In the genomic region with DNA sequence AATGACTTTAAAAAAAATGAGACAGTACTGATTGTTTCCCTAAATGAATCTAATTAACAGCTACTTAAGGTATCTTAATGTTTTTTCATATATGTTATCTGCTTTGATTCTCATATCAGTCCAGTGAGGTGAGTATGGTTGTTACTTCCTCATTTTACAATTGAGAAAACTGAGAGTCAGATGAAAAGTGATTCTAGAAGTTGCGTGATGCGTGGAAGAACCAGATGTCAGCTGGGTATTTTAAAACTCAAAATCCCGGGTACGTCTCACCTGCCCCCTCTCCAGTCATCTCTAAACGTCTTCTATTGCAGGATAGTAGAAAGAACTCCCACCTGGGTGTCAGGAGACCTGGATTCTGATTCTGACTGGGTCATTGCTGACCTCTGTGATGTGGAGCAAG, we compare ENCODE assay signal across 11 cellular contexts.
A peak's percentile ranks its signal among the peaks of the same experiment; 100 is the strongest.
DNase-seq lines count a peak whose midpoint lies in the region; ATAC-seq, FAIRE-seq and TF ChIP-seq lines count a peak whose summit lies in the region.
"Had no signal": no experiment of that assay in that cellular context is flagged by ENCODE, and none has a peak within 500 bp of the region (broad histone marks: within the 10 kb centered on the region; RNA-seq: fewer than 3 reads in every experiment).

No MANE protein-coding gene starts in this region.

- DNase-seq in GM12891 (ENCODE audit: insufficient read length, low spot score) = no peak
- DNase-seq in OCI-M1 (lab: John Stamatoyannopoulos, UW) = peak; percentile 5
- no peak for DNase-seq in dedifferentiated amniotic fluid mesenchymal stem cell (ENCODE audit: extremely low spot score)
- DNase-seq in stimulated activated naive CD8-positive, alpha-beta T cell treated with anti-CD3 and anti-CD28 coated beads, Interleukin-15, amount 100 ng/mL, for 72 hours = no peak
- DNase-seq in dermis blood vessel endothelial cell = no peak
- no peak for DNase-seq in NCI-H2171 treated with DMSO at 0.1 percent for 48 hours (lab: John Stamatoyannopoulos, UW)
- DNase-seq: Caco-2, NCI-H1930 had no signal

- ATAC-seq in GM19467 (IDR thresholded peaks at IDR 0.05; ENCODE audit: unreplicated experiment) (peak; percentile 74), HG03039 (IDR thresholded peaks at IDR 0.05; ENCODE audit: unreplicated experiment) (peak; percentile 80)
- ATAC-seq in stimulated activated naive CD8-positive, alpha-beta T cell treated with anti-CD3 and anti-CD28 coated beads, Interleukin-15, amount 100 ng/mL, for 72 hours = no peak

- TF ChIP-seq POLR2A in GM12891 (IDR thresholded peaks at IDR 0.05; ENCODE audit: low read depth, low read length) = no peak

- peaks cover 10% of the 10 kb centered on the region for H3K4me1 Mint-ChIP-seq in stimulated activated naive CD8-positive, alpha-beta T cell treated with anti-CD3 and anti-CD28 coated beads, Interleukin-15, amount 100 ng/mL, for 72 hours

- no peak overlapping the region for H3K4me3 Mint-ChIP-seq in stimulated activated naive CD8-positive, alpha-beta T cell treated with anti-CD3 and anti-CD28 coated beads, Interleukin-15, amount 100 ng/mL, for 72 hours

- peaks cover 0 to under 1% of the 10 kb centered on the region in 2 donors for H3K9me3 Mint-ChIP-seq in stimulated activated naive CD8-positive, alpha-beta T cell treated with anti-CD3 and anti-CD28 coated beads, Interleukin-15, amount 100 ng/mL, for 72 hours

- no peaks in the 10 kb centered on the region for H3K27me3 Mint-ChIP-seq in stimulated activated naive CD8-positive, alpha-beta T cell treated with anti-CD3 and anti-CD28 coated beads, Interleukin-15, amount 100 ng/mL, for 72 hours

- no peak overlapping the region for H3K27ac Mint-ChIP-seq in stimulated activated naive CD8-positive, alpha-beta T cell treated with anti-CD3 and anti-CD28 coated beads, Interleukin-15, amount 100 ng/mL, for 72 hours

- FAIRE-seq in GM12891 (lab: Jason Lieb, UNC) = peak; percentile 86
- FAIRE-seq: endothelial cell of umbilical vein had no signal

TF ChIP-seq in GM12891, 5 proteins besides CTCF, POLR2A, EP300 and RAD21:
- TF ChIP-seq POLR2AphosphoS5 (IDR thresholded peaks at IDR 0.05; ENCODE audit: low read depth, low read length) (no peak), PAX5 (IDR thresholded peaks at IDR 0.05; ENCODE audit: insufficient read depth, low read length, severe bottlenecking) (no peak), POU2F2 (IDR thresholded peaks at IDR 0.05; ENCODE audit: low read depth, low read length) (no peak), TAF1 (IDR thresholded peaks at IDR 0.05; ENCODE audit: low read depth, low read length) (no peak), SPI1 (IDR thresholded peaks at IDR 0.05; ENCODE audit: low read depth, low read length) (peak; percentile 40)
